Comparison of ENCODE assay signal across 16 cellular contexts in genomic region chr10:77710081-77710551, GRCh38.
DNase-seq lines count a peak whose midpoint lies in the region; ATAC-seq, FAIRE-seq and TF ChIP-seq lines count a peak whose summit lies in the region.
"Had no signal": no experiment of that assay in that cellular context is flagged by ENCODE, and none has a peak within 500 bp of the region (broad histone marks: within the 10 kb centered on the region; RNA-seq: fewer than 3 reads in every experiment).

No MANE protein-coding gene starts in this region.

- peak overlapping the region; percentile 39; the same call in 1 of the 2 replicates for H4K8ac ChIP-seq in H1 (ENCODE audit: extremely low read depth, insufficient read depth, low read length)

- CTCF ChIA-PET in H1 (lab: Charles Lee; ENCODE audit: partially characterized antibody): interaction anchor here (0.8 to 8.5 kb wide), 17 partner anchors 8 to 536 kb away, joined by 3 to 112 read pairs (median 8); partner anchors contain the start of gene KCNMA1

- WGBS in H1 (ENCODE audit: extremely low coverage in 1 of 2, insufficient coverage in 1 of 2, insufficient read length in 1 of 2, insufficient replicate concordance in 2 of 2, low coverage in 1 of 2, low lambda C conversion rate in 2 of 2, missing lambda C conversion rate in 1 of 2), 2 experiments: 16% methylated on average over 13 of the region's 14 CpGs; no CpG with 5 or more reads in 1 of the 2 experiments
- WGBS in stomach, 5 donors: 43 to 66% (median 57%) methylated on average over 12 to 14 of the region's 14 CpGs

- H3K79me2 ChIP-seq in H1 (ENCODE audit: control insufficient read depth in 1 of 2, insufficient read depth in 2 of 2, low read length in 2 of 2): no peaks in the 10 kb centered on the region

- peak overlapping the region; percentile 93 for H3K18ac ChIP-seq in H1 (ENCODE audit: extremely low read depth, low read length)

- no peak overlapping the region for H3K14ac ChIP-seq in H1 (ENCODE audit: insufficient read length)

- H3K4me3 ChIP-seq in H1 (ENCODE audit: extremely low read depth in 1 of 4, insufficient read depth in 2 of 4, low read depth in 3 of 4, low read length in 4 of 4): peak overlapping the region in 3 of 4 experiments; percentile 10 to 56 (median 19); a peak in 5 of 8 replicates
- no peak overlapping the region for H3K4me3 ChIP-seq in stomach
- H3K4me3 ChIP-seq: SJSA1 had no signal

- intact Hi-C loops in stomach (cut with DNase I; ENCODE audit: low total_unique reads): loop anchor here (10.0 kb wide), 1 partner anchor 535 kb away; no protein-coding TSS in a partner anchor

- TF ChIP-seq POLR2A in H1 (IDR thresholded peaks at IDR 0.05; ENCODE audit: control extremely low read depth in 1 of 2, low read depth in 2 of 2, low read length in 2 of 2) (no peak), stomach (IDR thresholded peaks at IDR 0.05) (no peak)

- H3K9me3 ChIP-seq in H1 (ENCODE audit: insufficient read depth in 2 of 2, low read depth in 1 of 2, low read length in 1 of 2): no peaks in the 10 kb centered on the region
- H3K9me3 ChIP-seq in stomach: no peaks in the 10 kb centered on the region
- H3K9me3 ChIP-seq: BE2C, gastrocnemius medialis had no signal

- H2BK5ac ChIP-seq in H1 (ENCODE audit: low read depth, low read length): peak overlapping the region; percentile 57; the same call in 1 of the 2 replicates

- H2AFZ ChIP-seq in H1 (ENCODE audit: low read length): no peak overlapping the region; the same call in 1 of the 2 replicates

- no peak overlapping the region for H3K56ac ChIP-seq in H1 (replicated peaks; ENCODE audit: insufficient read length, low read depth, low read length)

- no peak overlapping the region for H3K4ac ChIP-seq in H1 (replicated peaks; ENCODE audit: insufficient read length, low read depth, low read length)

- no peaks in the 10 kb centered on the region for H3K79me1 ChIP-seq in H1 (ENCODE audit: low read depth, low read length)

- H3K27ac ChIP-seq in H1 (ENCODE audit: low read depth, low read length) (no peak overlapping the region), stomach (no peak overlapping the region)
- H3K27ac ChIP-seq: dorsolateral prefrontal cortex, gastrocnemius medialis, SJSA1 had no signal

- H3K23me2 ChIP-seq in H1 (ENCODE audit: low read depth, low read length): peaks cover 6% of the 10 kb centered on the region; the same call in 1 of the 2 replicates

- peak overlapping the region; percentile 93; the same call in 1 of the 2 replicates for H2BK20ac ChIP-seq in H1 (ENCODE audit: low read length)

- H2BK15ac ChIP-seq in H1 (ENCODE audit: low read length): peak overlapping the region; percentile 92; the same call in 1 of the 2 replicates

- H3K4me1 ChIP-seq in H1 (replicated peaks in 1 of 4; ENCODE audit: control insufficient read depth in 3 of 4, insufficient read depth in 4 of 4, low read length in 3 of 4) (peaks cover 6 to 24% (median 20%) of the 10 kb centered on the region in 4 experiments), stomach (peaks cover 5 to 14% (median 10%) of the 10 kb centered on the region in 4 donors)

- H2BK12ac ChIP-seq in H1 (ENCODE audit: low read depth, low read length): peak overlapping the region; percentile 97; the same call in 1 of the 2 replicates

- H3K36me3 ChIP-seq in H1 (ENCODE audit: control insufficient read depth in 2 of 4, insufficient read depth in 4 of 4, low read length in 3 of 4): no peaks in the 10 kb centered on the region
- H3K36me3 ChIP-seq in stomach: no peaks in the 10 kb centered on the region
- H3K36me3 ChIP-seq: BE2C, gastrocnemius medialis, SJSA1 had no signal

- ATAC-seq in GM18907 (IDR thresholded peaks at IDR 0.05; ENCODE audit: unreplicated experiment): peak; percentile 71
- ATAC-seq in HG03060 (IDR thresholded peaks at IDR 0.05; ENCODE audit: low read depth, unreplicated experiment): peak; percentile 47
- no peak for ATAC-seq in GM18517 (IDR thresholded peaks at IDR 0.05; ENCODE audit: unreplicated experiment)

- FAIRE-seq in H1 (lab: Jason Lieb, UNC): no peak
- FAIRE-seq: G401.6 had no signal

- TF ChIP-seq EP300 in H1 (IDR thresholded peaks at IDR 0.05; ENCODE audit: borderline replicate concordance in 1 of 2, low read depth in 2 of 2, low read length in 2 of 2) (0 out of 3 replicates have a peak, but pooled peaks of 1 of the 2 experiments have one; percentile 12), stomach (IDR thresholded peaks at IDR 0.05) (no peak)

- H3K9ac ChIP-seq in H1 (replicated peaks in 1 of 4; ENCODE audit: extremely low read depth in 1 of 4, low read depth in 3 of 4, low read length in 3 of 4): no peak overlapping the region

- H3K23ac ChIP-seq in H1 (ENCODE audit: insufficient read length): no peak overlapping the region

- H2AK5ac ChIP-seq in H1 (ENCODE audit: low read depth, low read length): peak overlapping the region; percentile 11; the same call in 1 of the 2 replicates

- no peak overlapping the region for H2BK120ac ChIP-seq in H1 (replicated peaks; ENCODE audit: low read depth, low read length)

- no peaks in the 10 kb centered on the region for H4K20me1 ChIP-seq in H1 (replicated peaks in 1 of 2; ENCODE audit: control insufficient read depth in 1 of 2, insufficient read depth in 2 of 2, low read length in 2 of 2)

- DNase-seq in Daoy (ENCODE audit: low read depth) (peak; percentile 34), H1 (ENCODE audit: low read depth in 1 of 2, low spot score in 2 of 2) (peak; percentile 76 to 79), HuH-7 (ENCODE audit: low spot score) (no peak), stomach (no peak)
- no peak for DNase-seq in NK-92 treated with Interleukin-12 subunit alpha and Interleukin-12 subunit beta, amount 100 ng/mL, for 24 hours (lab: John Stamatoyannopoulos, UW)
- DNase-seq: activated naive CD4-positive, alpha-beta T cell treated with anti-CD3 and anti-CD28 coated beads, Interleukin-2, amount 50 U/mL, for 16 hours; BE2C; dorsolateral prefrontal cortex; gastrocnemius medialis; NCI-H510A; substantia nigra had no signal

- TF ChIP-seq CTCF in H1 (IDR thresholded peaks at IDR 0.05; ENCODE audit: control extremely low read depth in 1 of 3, insufficient read depth in 1 of 3, low read depth in 1 of 3, low read length in 3 of 3) (no peak), stomach (IDR thresholded peaks at IDR 0.05) (no peak)

- peak overlapping the region; percentile 21 for H4K5ac ChIP-seq in H1 (ENCODE audit: insufficient read length, low read depth, low read length)

- H3K27me3 ChIP-seq in H1 (replicated peaks in 1 of 4; ENCODE audit: control insufficient read depth in 3 of 4, extremely low read depth in 1 of 4, insufficient read depth in 3 of 4, low read length in 3 of 4): peaks cover 0 to 11% (median 0%) of the 10 kb centered on the region in 4 experiments; a peak in 4 of 7 replicates
- peaks cover 0 to 48% (median 20%) of the 10 kb centered on the region in 3 donors for H3K27me3 ChIP-seq in stomach
- H3K27me3 ChIP-seq: BE2C, SJSA1 had no signal

- TF ChIP-seq RAD21 in H1 (IDR thresholded peaks at IDR 0.05 in 1 of 2, conservative IDR thresholded peaks at IDR 0.05 in 1 of 2; ENCODE audit: low read depth in 2 of 2, low read length in 2 of 2): no peak; a peak in 1 of 4 replicates

- POLR2A ChIA-PET in H1 (lab: Charles Lee; ENCODE audit: partially characterized antibody): interaction anchor here (1.0 to 2.0 kb wide), 3 partner anchors 8 to 24 kb away, joined by 3 to 5 read pairs (median 4); no protein-coding TSS in a partner anchor

- peak overlapping the region; percentile 78 for H4K91ac ChIP-seq in H1 (replicated peaks; ENCODE audit: insufficient read length, low read length)

- peak overlapping the region; percentile 54 to 66 for H3K4me2 ChIP-seq in H1 (ENCODE audit: insufficient read depth in 1 of 2, low read depth in 2 of 2, low read length in 2 of 2)

TF ChIP-seq in H1, 55 proteins besides CTCF, POLR2A, EP300 and RAD21:
- TF ChIP-seq TBP (IDR thresholded peaks at IDR 0.05; ENCODE audit: low read depth, low read length) (peak; percentile 73; the same call in 1 of the 2 replicates), YY1 (IDR thresholded peaks at IDR 0.05; ENCODE audit: low read depth, low read length) (no peak), CREB1 (IDR thresholded peaks at IDR 0.05) (peak; percentile 33; the same call in 1 of the 2 replicates), SP1 (IDR thresholded peaks at IDR 0.05; ENCODE audit: low read depth, low read length) (no peak), CHD2 (IDR thresholded peaks at IDR 0.05; ENCODE audit: low read length) (peak; percentile 22; the same call in 1 of the 2 replicates), RBBP5 (IDR thresholded peaks at IDR 0.05; ENCODE audit: borderline replicate concordance, low read depth, low read length) (no peak), HDAC2 (IDR thresholded peaks at IDR 0.05; ENCODE audit: borderline replicate concordance in 1 of 2, low read depth in 2 of 2, low read length in 2 of 2) (0 out of 4 replicates have a peak, but pooled peaks of 1 of the 2 experiments have one; percentile 52), NANOG (IDR thresholded peaks at IDR 0.05; ENCODE audit: insufficient read depth, low read depth, low read length, poor library complexity, severe bottlenecking) (peak; percentile 55), SIN3A (conservative IDR thresholded peaks at IDR 0.05 in 1 of 2, IDR thresholded peaks at IDR 0.05 in 1 of 2; ENCODE audit: low read depth in 1 of 2, low read length in 2 of 2) (0 out of 4 replicates have a peak, but pooled peaks have one; percentile 23 to 40), ASH2L (IDR thresholded peaks at IDR 0.05; ENCODE audit: low read length) (no peak), CHD1 (IDR thresholded peaks at IDR 0.05; ENCODE audit: low read depth, low read length) (no peak)

Comparison
In these comparisons a context has a peak if more than half of its experiments do, and no peak if none do; other contexts are left out.
1. DNase-seq: peak in Daoy (single experiment) and H1 (2 of 2); none in HuH-7 (single experiment), stomach (single experiment) and NK-92 treated with Interleukin-12 subunit alpha and Interleukin-12 subunit beta, amount 100 ng/mL, for 24 hours (single experiment).
2. H3K4me3 ChIP-seq: peak in H1 (3 of 4); none in stomach (0 of 4).